In genomic region chr7:100396421-100396982, GRCh38 we compare ENCODE assay signal across 8 cellular contexts. TPM values are rescaled to one million over a fixed set of nuclear protein-coding genes. Genes with fewer than 3 reads are reported as not detected.
DNase-seq lines count a peak whose midpoint lies in the region; ATAC-seq and FAIRE-seq lines count a peak whose summit lies in the region.

No MANE protein-coding gene starts in this region.

- ATAC-seq in GM18909 (IDR thresholded peaks at IDR 0.05; ENCODE audit: poor library complexity, unreplicated experiment) (peak; percentile 86), HG02884 (IDR thresholded peaks at IDR 0.05; ENCODE audit: unreplicated experiment) (peak; percentile 85)
- peak; percentile 96 to 97 for ATAC-seq in natural killer cell treated with Interleukin-12 subunit alpha and Interleukin-12 subunit beta and Interleukin-15 and Interleukin-18, amount 100 ng/mL, for 72 hours

- H3K27me3 Mint-ChIP-seq in natural killer cell treated with Interleukin-12 subunit alpha and Interleukin-12 subunit beta and Interleukin-15 and Interleukin-18, amount 100 ng/mL, for 72 hours = no peaks in the 10 kb centered on the region

- H3K4me3 Mint-ChIP-seq in natural killer cell treated with Interleukin-12 subunit alpha and Interleukin-12 subunit beta and Interleukin-15 and Interleukin-18, amount 100 ng/mL, for 72 hours = peak overlapping the region; percentile 86

- H3K4me1 Mint-ChIP-seq in natural killer cell treated with Interleukin-12 subunit alpha and Interleukin-12 subunit beta and Interleukin-15 and Interleukin-18, amount 100 ng/mL, for 72 hours (ENCODE audit: low read depth in 2 of 2) = peaks cover 30 to 41% of the 10 kb centered on the region in 2 donors

- no peak for FAIRE-seq in urothelium cell line (lab: Jason Lieb, UNC)

- no peaks in the 10 kb centered on the region for H3K9me3 Mint-ChIP-seq in natural killer cell treated with Interleukin-12 subunit alpha and Interleukin-12 subunit beta and Interleukin-15 and Interleukin-18, amount 100 ng/mL, for 72 hours

- peak overlapping the region; percentile 84 to 99 for H3K27ac Mint-ChIP-seq in natural killer cell treated with Interleukin-12 subunit alpha and Interleukin-12 subunit beta and Interleukin-15 and Interleukin-18, amount 100 ng/mL, for 72 hours

- no peaks in the 10 kb centered on the region for H3K36me3 Mint-ChIP-seq in natural killer cell treated with Interleukin-12 subunit alpha and Interleukin-12 subunit beta and Interleukin-15 and Interleukin-18, amount 100 ng/mL, for 72 hours

- DNase-seq in SIG-M5 (lab: John Stamatoyannopoulos, UW) (peak; percentile 91), NCI-H2196 treated with DMSO at 0.1 percent for 48 hours (lab: John Stamatoyannopoulos, UW; ENCODE audit: unreplicated experiment) (no peak), NCI-H2029 treated with DMSO at 0.1 percent for 48 hours (lab: John Stamatoyannopoulos, UW) (no peak), middle frontal gyrus (ENCODE audit: extremely low spot score, low spot score) (no peak), urothelium cell line (ENCODE audit: low spot score) (no peak)
- peak; percentile 81 for DNase-seq in natural killer cell treated with Interleukin-12 subunit alpha and Interleukin-12 subunit beta and Interleukin-15 and Interleukin-18, amount 100 ng/mL, for 72 hours (ENCODE audit: low spot score)

RNA-seq across cellular contexts. Expression of gene PILRA, which starts 23.2 kb away (rescaled TPM):
- total RNA-seq in natural killer cell treated with Interleukin-12 subunit alpha and Interleukin-12 subunit beta and Interleukin-15 and Interleukin-18, amount 100 ng/mL, for 72 hours = 1 to 10 TPM; 3.7 to 6.8 TPM

RNA-seq across cellular contexts. Expression of gene ZCWPW1, which starts 32.0 kb away (rescaled TPM):
- total RNA-seq in natural killer cell treated with Interleukin-12 subunit alpha and Interleukin-12 subunit beta and Interleukin-15 and Interleukin-18, amount 100 ng/mL, for 72 hours = 1 to 10 TPM; 1.3 to 2.5 TPM

RNA-seq across cellular contexts. Expression of gene MEPCE, which starts 33.1 kb away (rescaled TPM):
- 10 to 100 TPM; 44.0 to 60.5 TPM for total RNA-seq in natural killer cell treated with Interleukin-12 subunit alpha and Interleukin-12 subunit beta and Interleukin-15 and Interleukin-18, amount 100 ng/mL, for 72 hours

RNA-seq across cellular contexts. Expression of gene PILRB, which starts 38.6 kb away (rescaled TPM):
- 10 to 100 TPM; 48.4 to 94.8 TPM for total RNA-seq in natural killer cell treated with Interleukin-12 subunit alpha and Interleukin-12 subunit beta and Interleukin-15 and Interleukin-18, amount 100 ng/mL, for 72 hours

RNA-seq across cellular contexts. Expression of gene PPP1R35, which starts 39.8 kb away (rescaled TPM):
- 10 to 100 TPM; 54.5 to 57.0 TPM for total RNA-seq in natural killer cell treated with Interleukin-12 subunit alpha and Interleukin-12 subunit beta and Interleukin-15 and Interleukin-18, amount 100 ng/mL, for 72 hours

Comparison
In these comparisons a context has a peak if more than half of its experiments do, and no peak if none do; other contexts are left out.
1. DNase-seq: peak in SIG-M5 (single experiment) and natural killer cell treated with Interleukin-12 subunit alpha and Interleukin-12 subunit beta and Interleukin-15 and Interleukin-18, amount 100 ng/mL, for 72 hours (single experiment); none in NCI-H2196 treated with DMSO at 0.1 percent for 48 hours (single experiment), NCI-H2029 treated with DMSO at 0.1 percent for 48 hours (single experiment), middle frontal gyrus (single experiment) and urothelium cell line (single experiment).
2. Peak in every context shown above with its lines, with median percentiles within 50 percentile points of each other: ATAC-seq.